16 cellular contexts compared by ENCODE assay signal in genomic region chr5:89449392-89450148, GRCh38.
"Had no signal": no experiment of that assay in that cellular context is flagged by ENCODE, and none has a peak within 500 bp of the region (broad histone marks: within the 10 kb centered on the region; RNA-seq: fewer than 3 reads in every experiment).

No MANE protein-coding gene starts in this region.

- H3K4me1 ChIP-seq: esophagus squamous epithelium had no signal

- H3K4me1 Mint-ChIP-seq: stimulated activated effector memory CD8-positive, alpha-beta T cell treated with anti-CD3 and anti-CD28 coated beads, Interleukin-12 subunit alpha, Interleukin-12 subunit beta, amount 100 ng/mL, for 72 hours had no signal

- H3K9me3 ChIP-seq: body of pancreas, esophagus squamous epithelium, thoracic aorta, upper lobe of left lung had no signal

- ATAC-seq: activated CD4-positive, CD25-positive, alpha-beta regulatory T cell treated with anti-CD3 and anti-CD28 coated beads, Interleukin-2, amount 50 U/mL, for 24 hours; activated T-cell treated with anti-CD3 and anti-CD28 coated beads, Interleukin-2, amount 50 U/mL, for 4 hours; body of pancreas; effector memory CD8-positive, alpha-beta T cell; left cardiac atrium; naive thymus-derived CD8-positive, alpha-beta T cell; sciatic nerve; stimulated activated effector memory CD8-positive, alpha-beta T cell treated with anti-CD3 and anti-CD28 coated beads, Interleukin-12 subunit alpha, Interleukin-12 subunit beta, amount 100 ng/mL, for 72 hours had no signal

- H3K27me3 ChIP-seq: body of pancreas, esophagus squamous epithelium, upper lobe of left lung had no signal

- DNase-seq: activated CD4-positive, alpha-beta T cell treated with anti-CD3 and anti-CD28 coated beads, Interleukin-2, amount 50 U/mL, for 1 hour; activated CD8-positive, alpha-beta memory T cell treated with anti-CD3 and anti-CD28 coated beads, Interleukin-2, amount 50 U/mL, for 4 hours; activated naive CD4-positive, alpha-beta T cell treated with anti-CD3 and anti-CD28 coated beads for 36 hours; activated T-cell treated with anti-CD3 and anti-CD28 coated beads, Interleukin-2, amount 50 U/mL, for 4 hours; body of pancreas; effector memory CD8-positive, alpha-beta T cell; esophagus squamous epithelium; left cardiac atrium; mesendoderm; naive thymus-derived CD8-positive, alpha-beta T cell; stimulated activated CD4-positive, alpha-beta T cell treated with anti-CD3 and anti-CD28 coated beads, Interleukin-4, amount 100 ng/mL, for 24 hours; upper lobe of left lung had no signal

- H3K9me3 Mint-ChIP-seq: activated naive CD4-positive, alpha-beta T cell treated with anti-CD3 and anti-CD28 coated beads for 36 hours had no signal

- H3K4me3 Mint-ChIP-seq: activated naive CD4-positive, alpha-beta T cell treated with anti-CD3 and anti-CD28 coated beads for 36 hours; activated T-cell treated with anti-CD3 and anti-CD28 coated beads, Interleukin-2, amount 50 U/mL, for 4 hours; effector memory CD8-positive, alpha-beta T cell; naive thymus-derived CD8-positive, alpha-beta T cell; stimulated activated effector memory CD8-positive, alpha-beta T cell treated with anti-CD3 and anti-CD28 coated beads, Interleukin-12 subunit alpha, Interleukin-12 subunit beta, amount 100 ng/mL, for 72 hours had no signal

- H3K27me3 Mint-ChIP-seq: effector memory CD8-positive, alpha-beta T cell had no signal

- H3K36me3 ChIP-seq: esophagus squamous epithelium, thoracic aorta, upper lobe of left lung had no signal

- H3K27ac Mint-ChIP-seq: activated naive CD4-positive, alpha-beta T cell treated with anti-CD3 and anti-CD28 coated beads for 36 hours; effector memory CD8-positive, alpha-beta T cell; naive thymus-derived CD8-positive, alpha-beta T cell; stimulated activated effector memory CD8-positive, alpha-beta T cell treated with anti-CD3 and anti-CD28 coated beads, Interleukin-12 subunit alpha, Interleukin-12 subunit beta, amount 100 ng/mL, for 72 hours had no signal

- H3K27ac ChIP-seq: body of pancreas, esophagus squamous epithelium, thoracic aorta, upper lobe of left lung had no signal

- H3K4me3 ChIP-seq: body of pancreas, esophagus squamous epithelium, thoracic aorta, upper lobe of left lung had no signal
